9 cellular contexts compared by ENCODE assay signal in genomic region chr1:161216945-161217712, GRCh38. TPM values are rescaled to one million over a fixed set of nuclear protein-coding genes. Genes with fewer than 3 reads are reported as not detected.
DNase-seq lines count a peak whose midpoint lies in the region; ATAC-seq, FAIRE-seq and TF ChIP-seq lines count a peak whose summit lies in the region.
"Had no signal": no experiment of that assay in that cellular context is flagged by ENCODE, and none has a peak within 500 bp of the region (broad histone marks: within the 10 kb centered on the region; RNA-seq: fewer than 3 reads in every experiment).

No MANE protein-coding gene starts in this region.

- H2BK5ac ChIP-seq in mesenchymal stem cell (ENCODE audit: low read depth, low read length, poor library complexity, severe bottlenecking) (no peak overlapping the region), mesendoderm (ENCODE audit: low read length) (no peak overlapping the region)

- H3K23ac ChIP-seq in mesenchymal stem cell (ENCODE audit: low read length in 2 of 2) (no peak overlapping the region), mesendoderm (ENCODE audit: low read length) (no peak overlapping the region)

- peak overlapping the region; percentile 61 to 74 for H2BK12ac ChIP-seq in mesenchymal stem cell (ENCODE audit: low read length in 2 of 2)

- ATAC-seq in GM21390 (IDR thresholded peaks at IDR 0.05; ENCODE audit: unreplicated experiment): peak; percentile 81

- H4K5ac ChIP-seq in mesendoderm (ENCODE audit: low read length): no peak overlapping the region

- TF ChIP-seq CTCF in astrocyte (IDR thresholded peaks at IDR 0.05; ENCODE audit: insufficient read depth, low read depth, low read length): no peak

- peak overlapping the region; percentile 48 for H3K27ac ChIP-seq in astrocyte (ENCODE audit: low read depth, low read length)
- H3K27ac ChIP-seq in mesenchymal stem cell (ENCODE audit: low read length, poor library complexity, severe bottlenecking): no peak overlapping the region
- no peak overlapping the region for H3K27ac ChIP-seq in mesendoderm (ENCODE audit: low read depth, low read length)

- H3K56ac ChIP-seq in mesendoderm (ENCODE audit: low read length): no peak overlapping the region

- H3K9me3 ChIP-seq in astrocyte (ENCODE audit: insufficient read depth, low read depth, low read length) (no peaks in the 10 kb centered on the region), mesenchymal stem cell (ENCODE audit: control insufficient read depth, low read length) (no peaks in the 10 kb centered on the region)

- H3K4me2 ChIP-seq in astrocyte (ENCODE audit: low read length) (peak overlapping the region; percentile 52), mesenchymal stem cell (ENCODE audit: low read length, poor library complexity, severe bottlenecking) (no peak overlapping the region), mesendoderm (ENCODE audit: low read length) (no peak overlapping the region)

- no peaks in the 10 kb centered on the region for H4K20me1 ChIP-seq in astrocyte (ENCODE audit: insufficient read depth, low read length)

- H3K79me1 ChIP-seq in mesenchymal stem cell (replicated peaks; ENCODE audit: low read length, poor library complexity, severe bottlenecking) (no peaks in the 10 kb centered on the region), mesendoderm (ENCODE audit: low read length) (no peaks in the 10 kb centered on the region)

- H2AFZ ChIP-seq in astrocyte (ENCODE audit: low read depth, low read length) (no peak overlapping the region), mesenchymal stem cell (ENCODE audit: low read depth, low read length) (no peak overlapping the region)

- H3K4me3 Mint-ChIP-seq in astrocyte (ENCODE audit: unreplicated experiment): no peak overlapping the region

- peak; percentile 50 for DNase-seq in Daoy (ENCODE audit: low read depth)
- peak; percentile 88 for DNase-seq in HS-5 (ENCODE audit: low read depth)
- DNase-seq in astrocyte (ENCODE audit: low read depth): peak; percentile 75
- peak; percentile 95 for DNase-seq in mesenchymal stem cell
- DNase-seq in mesendoderm: no peak
- no peak for DNase-seq in activated CD4-positive, alpha-beta T cell treated with anti-CD3 and anti-CD28 coated beads for 4 hours
- no peak for DNase-seq in NCI-H2029 (lab: John Stamatoyannopoulos, UW)

- H3K9me3 Mint-ChIP-seq in astrocyte (ENCODE audit: unreplicated experiment): no peaks in the 10 kb centered on the region

- H2BK15ac ChIP-seq in mesenchymal stem cell (ENCODE audit: low read depth, poor library complexity, severe bottlenecking): peak overlapping the region; percentile 35
- no peak overlapping the region for H2BK15ac ChIP-seq in mesendoderm (replicated peaks; ENCODE audit: low read depth)

- H3K27me3 ChIP-seq in astrocyte (ENCODE audit: insufficient read depth, low read length): no peaks in the 10 kb centered on the region
- peaks cover 0 to 1% of the 10 kb centered on the region in 2 experiments for H3K27me3 ChIP-seq in mesenchymal stem cell (ENCODE audit: control insufficient read depth in 1 of 2, insufficient read depth in 1 of 2, low read length in 2 of 2)
- H3K27me3 ChIP-seq in mesendoderm (ENCODE audit: insufficient read depth, low read length, poor library complexity): no peaks in the 10 kb centered on the region

- peaks cover 15% of the 10 kb centered on the region for H3K4me1 Mint-ChIP-seq in astrocyte (ENCODE audit: low read depth, unreplicated experiment)

- H3K36me3 Mint-ChIP-seq in astrocyte (ENCODE audit: low read depth, unreplicated experiment): peaks cover 19% of the 10 kb centered on the region

- no peak overlapping the region for H3K14ac ChIP-seq in mesenchymal stem cell (ENCODE audit: low read length in 2 of 2)

- peaks cover 3% of the 10 kb centered on the region for H3K27me3 Mint-ChIP-seq in astrocyte (ENCODE audit: low read depth, unreplicated experiment)

- no peak overlapping the region for H4K91ac ChIP-seq in mesenchymal stem cell (ENCODE audit: low read length)

- H3K4me1 ChIP-seq in astrocyte (ENCODE audit: insufficient read depth, low read length) (peaks cover 14% of the 10 kb centered on the region), mesenchymal stem cell (ENCODE audit: control insufficient read depth, insufficient read depth, low read depth, low read length) (peaks cover 3% of the 10 kb centered on the region), mesendoderm (ENCODE audit: control insufficient read depth, low read depth, low read length) (no peaks in the 10 kb centered on the region)

- H4K8ac ChIP-seq in mesenchymal stem cell (ENCODE audit: low read length) (peak overlapping the region; percentile 24), mesendoderm (ENCODE audit: low read depth, low read length) (no peak overlapping the region)

- H3K79me2 ChIP-seq in astrocyte (ENCODE audit: insufficient read depth, low read length) (no peaks in the 10 kb centered on the region), mesendoderm (ENCODE audit: control insufficient read depth, insufficient read depth, low read length) (no peaks in the 10 kb centered on the region)

- H3K4ac ChIP-seq in mesenchymal stem cell (ENCODE audit: low read depth in 1 of 2, low read length in 2 of 2) (peak overlapping the region; percentile 18 to 32), mesendoderm (ENCODE audit: low read depth, low read length) (no peak overlapping the region)

- FAIRE-seq in astrocyte (lab: Jason Lieb, UNC): no peak

- H2BK120ac ChIP-seq in mesenchymal stem cell (ENCODE audit: low read depth, low read length) (no peak overlapping the region), mesendoderm (ENCODE audit: low read depth, low read length) (no peak overlapping the region)

- no peak overlapping the region for H2AK5ac ChIP-seq in mesenchymal stem cell (ENCODE audit: low read length, severe bottlenecking)
- H2AK5ac ChIP-seq in mesendoderm (ENCODE audit: low read length): no peak overlapping the region

- H3K9ac ChIP-seq in astrocyte (ENCODE audit: low read length) (peak overlapping the region; percentile 48), mesenchymal stem cell (ENCODE audit: low read length) (peak overlapping the region; percentile 79), mesendoderm (ENCODE audit: low read length) (no peak overlapping the region)

- H3K27ac Mint-ChIP-seq in astrocyte (ENCODE audit: unreplicated experiment): peak overlapping the region; percentile 96

- H3K4me3 ChIP-seq in astrocyte (ENCODE audit: insufficient read depth, low read depth, low read length): no peak overlapping the region
- peak overlapping the region in 1 of 2 experiments; percentile 30 for H3K4me3 ChIP-seq in mesenchymal stem cell (ENCODE audit: insufficient read depth in 1 of 2, low read depth in 1 of 2, low read length in 2 of 2)
- no peak overlapping the region for H3K4me3 ChIP-seq in mesendoderm (ENCODE audit: low read length)

- H3K18ac ChIP-seq in mesenchymal stem cell (ENCODE audit: low read depth in 1 of 2, low read length in 2 of 2) (peak overlapping the region; percentile 73 to 80), mesendoderm (ENCODE audit: low read length) (no peak overlapping the region)

- peaks cover 18% of the 10 kb centered on the region for H3K36me3 ChIP-seq in astrocyte (ENCODE audit: insufficient read depth, low read length)
- peaks cover 31% of the 10 kb centered on the region in 2 experiments for H3K36me3 ChIP-seq in mesenchymal stem cell (ENCODE audit: control insufficient read depth in 1 of 2, insufficient read depth in 2 of 2, low read depth in 1 of 2, low read length in 2 of 2)
- peaks cover 8% of the 10 kb centered on the region for H3K36me3 ChIP-seq in mesendoderm (ENCODE audit: control insufficient read depth, insufficient read depth, low read length)

- 69% methylated on average over 7 of the region's 7 CpGs for WGBS in mesenchymal stem cell
- WGBS in mesendoderm (ENCODE audit: extremely low coverage, insufficient coverage, low lambda C conversion rate): no CpG with 5 or more reads among the region's 7 CpGs

RNA-seq across cellular contexts. Expression of gene FCER1G, which starts 2.0 kb away (rescaled TPM):
- 1.5 TPM in 1 of 2 replicates, not detected in the other for total RNA-seq in Daoy (2014; rRNA removed; shearing (Covaris generic))
- 0.68 and 0.91 TPM in 2 replicates for total RNA-seq in astrocyte
- 0.51 TPM for polyA plus RNA-seq in mesenchymal stem cell (2013, experiment 1 of 2)
- polyA plus RNA-seq in mesenchymal stem cell (2013, experiment 2 of 2): 0.56 TPM
- polyA plus RNA-seq in mesendoderm (2013, experiment 1 of 2): 0.56 TPM
- 0.80 TPM for polyA plus RNA-seq in mesendoderm (2013, experiment 2 of 2)

RNA-seq across cellular contexts. Expression of gene APOA2, which starts 6.3 kb away (rescaled TPM):
- not detected in 2 replicates for total RNA-seq in Daoy (2014; rRNA removed; shearing (Covaris generic))
- not detected in 2 replicates for total RNA-seq in astrocyte
- not detected for polyA plus RNA-seq in mesenchymal stem cell (2013, experiment 1 of 2)
- polyA plus RNA-seq in mesenchymal stem cell (2013, experiment 2 of 2): not detected
- polyA plus RNA-seq in mesendoderm (2013, experiment 1 of 2): 0.60 TPM
- polyA plus RNA-seq in mesendoderm (2013, experiment 2 of 2): 0.50 TPM
- polyA plus RNA-seq: neural cell had no signal

RNA-seq across cellular contexts. Expression of gene TOMM40L, which starts 8.7 kb away (rescaled TPM):
- total RNA-seq in Daoy (2014; rRNA removed; shearing (Covaris generic)): 11.8 and 13.6 TPM in 2 replicates
- total RNA-seq in astrocyte: 12.0 and 12.3 TPM in 2 replicates
- 9.0 TPM for polyA plus RNA-seq in mesenchymal stem cell (2013, experiment 1 of 2)
- 8.6 TPM for polyA plus RNA-seq in mesenchymal stem cell (2013, experiment 2 of 2)
- 12.4 TPM for polyA plus RNA-seq in mesendoderm (2013, experiment 1 of 2)
- 12.1 TPM for polyA plus RNA-seq in mesendoderm (2013, experiment 2 of 2)

RNA-seq across cellular contexts. Expression of gene NDUFS2, which starts 15.0 kb away (rescaled TPM):
- 157 and 168 TPM in 2 replicates for total RNA-seq in Daoy (2014; rRNA removed; shearing (Covaris generic))
- total RNA-seq in astrocyte: 59.9 and 69.0 TPM in 2 replicates
- polyA plus RNA-seq in mesenchymal stem cell (2013, experiment 1 of 2): 47.0 TPM
- 43.3 TPM for polyA plus RNA-seq in mesenchymal stem cell (2013, experiment 2 of 2)
- 35.6 TPM for polyA plus RNA-seq in mesendoderm (2013, experiment 1 of 2)
- polyA plus RNA-seq in mesendoderm (2013, experiment 2 of 2): 35.4 TPM

RNA-seq across cellular contexts. Expression of gene ADAMTS4, which starts 18.3 kb away (rescaled TPM):
- total RNA-seq in Daoy (2014; rRNA removed; shearing (Covaris generic)): 0.68 and 0.91 TPM in 2 replicates
- 2.7 and 5.1 TPM in 2 replicates for total RNA-seq in astrocyte
- 0.03 TPM for polyA plus RNA-seq in mesenchymal stem cell (2013, experiment 1 of 2)
- 0.12 TPM for polyA plus RNA-seq in mesenchymal stem cell (2013, experiment 2 of 2)
- polyA plus RNA-seq in mesendoderm (2013, experiment 1 of 2): 1.1 TPM
- 1.1 TPM for polyA plus RNA-seq in mesendoderm (2013, experiment 2 of 2)

Comparison
In these comparisons a context has a peak if more than half of its experiments do, and no peak if none do; other contexts are left out.
1. DNase-seq: peak in Daoy (single experiment), HS-5 (single experiment), astrocyte (single experiment) and mesenchymal stem cell (single experiment); none in mesendoderm (single experiment), activated CD4-positive, alpha-beta T cell treated with anti-CD3 and anti-CD28 coated beads for 4 hours (0 of 2) and NCI-H2029 (single experiment).